ENCODE assay signal across 8 cellular contexts in genomic region chr16:73047536-73048291, GRCh38. TPM values are rescaled to one million over a fixed set of nuclear protein-coding genes. Genes with fewer than 3 reads are reported as not detected.
DNase-seq lines count a peak whose midpoint lies in the region; ATAC-seq and TF ChIP-seq lines count a peak whose summit lies in the region.

TSS of gene ZFHX3 (minus strand) at chr16:73048128. CDS start at chr16:72960145, 87,983 bp downstream.

- H3K79me2 ChIP-seq in smooth muscle cell (ENCODE audit: low read depth), result peaks cover 59% of the 10 kb centered on the region

- H3K4me1 ChIP-seq in Peyer's patch (peaks cover 0 to 55% (median 5%) of the 10 kb centered on the region in 4 donors), smooth muscle cell (ENCODE audit: low read depth) (peaks cover 39% of the 10 kb centered on the region)

- POLR2A ChIA-PET in MCF 10A (lab: Yijun Ruan, JAX), result interaction anchor here (0.5 to 4.5 kb wide), 14 partner anchors 8 to 698 kb away, joined by 3 to 31 read pairs (median 5); no protein-coding TSS in a partner anchor

- H3K27me3 ChIP-seq in Peyer's patch, result no peaks in the 10 kb centered on the region
- H3K27me3 ChIP-seq in smooth muscle cell (ENCODE audit: low read depth), result no peaks in the 10 kb centered on the region

- peak within 1 kb of the TSS; percentile 60 to 91 (median 64) for H3K4me3 ChIP-seq in Peyer's patch
- peak within 1 kb of the TSS; percentile 79 for H3K4me3 ChIP-seq in smooth muscle cell

- CTCF ChIA-PET in MCF 10A (lab: Yijun Ruan, JAX), result interaction anchor here (0.5 to 5.0 kb wide), 19 partner anchors 18 to 645 kb away, joined by 3 to 33 read pairs (median 3); no protein-coding TSS in a partner anchor

- no TSS peak for BruUV-seq in MCF 10A (replicated peaks; lab: Mats Ljungman, UMichigan)

- ATAC-seq in GM19023 (IDR thresholded peaks at IDR 0.05; ENCODE audit: unreplicated experiment) (peak; percentile 74), HG03108 (IDR thresholded peaks at IDR 0.05; ENCODE audit: unreplicated experiment) (peak; percentile 69)

- H3K9me3 ChIP-seq in Peyer's patch, result no peaks in the 10 kb centered on the region
- H3K9me3 ChIP-seq in smooth muscle cell (replicated peaks; ENCODE audit: low read depth), result no peaks in the 10 kb centered on the region

- 5% methylated on average over 19 of the region's 64 CpGs for WGBS in smooth muscle cell (ENCODE audit: low lambda C conversion rate)

- intact Hi-C loops in MCF 10A (cut with micrococcal nuclease), result loop anchor here (1.0 to 2.0 kb wide), 4 partner anchors 57 to 545 kb away; no protein-coding TSS in a partner anchor

- H3K9me3 Mint-ChIP-seq in MCF 10A (ENCODE audit: unreplicated experiment), result no peaks in the 10 kb centered on the region

- H3K4me2 ChIP-seq in smooth muscle cell, result peak within 1 kb of the TSS; percentile 91

- peaks cover 6% of the 10 kb centered on the region for H4K20me1 ChIP-seq in smooth muscle cell (ENCODE audit: low read depth)

- H3K4me1 Mint-ChIP-seq in MCF 10A (ENCODE audit: insufficient read depth, unreplicated experiment), result peaks cover 46% of the 10 kb centered on the region

- peak within 1 kb of the TSS; percentile 89 for H3K4me3 Mint-ChIP-seq in MCF 10A (ENCODE audit: unreplicated experiment)

- H3K27ac ChIP-seq in Peyer's patch, result peak within 1 kb of the TSS; percentile 70 to 90 (median 81)
- H3K27ac ChIP-seq in smooth muscle cell (ENCODE audit: low read depth), result peak within 1 kb of the TSS; percentile 82

- H3K27ac Mint-ChIP-seq in MCF 10A (ENCODE audit: low read depth, unreplicated experiment), result peak within 1 kb of the TSS; percentile 73

- H3K36me3 ChIP-seq in Peyer's patch (no peaks in the 10 kb centered on the region), smooth muscle cell (ENCODE audit: low read depth) (no peaks in the 10 kb centered on the region)

- TF ChIP-seq POLR2A in Peyer's patch (IDR thresholded peaks at IDR 0.05), result no peak

- H3K27me3 Mint-ChIP-seq in MCF 10A (ENCODE audit: insufficient read depth, unreplicated experiment), result no peaks in the 10 kb centered on the region

- peak within 1 kb of the TSS; percentile 86 for H3K9ac ChIP-seq in smooth muscle cell (ENCODE audit: low read depth)

- TF ChIP-seq CTCF in Peyer's patch (IDR thresholded peaks at IDR 0.05), result no peak
- TF ChIP-seq CTCF in MCF 10A (IDR thresholded peaks at IDR 0.05; ENCODE audit: unreplicated experiment), result peak; percentile 18
- TF ChIP-seq CTCF in smooth muscle cell (IDR thresholded peaks at IDR 0.05; ENCODE audit: borderline replicate concordance, insufficient read depth, poor library complexity, severe bottlenecking), result no peak

- H3F3A ChIP-seq in smooth muscle cell (ENCODE audit: low read depth), result peaks cover 8% of the 10 kb centered on the region

- DNase-seq in COR-L47 (lab: John Stamatoyannopoulos, UW) (peak; percentile 51), Peyer's patch (peak; percentile 49 to 82 (median 77)), MCF 10A (ENCODE audit: unreplicated experiment) (peak; percentile 75), islet precursor cell (peak; percentile 91), smooth muscle cell (lab: John Stamatoyannopoulos, UW; ENCODE audit: unreplicated experiment) (peak; percentile 33), cortex of kidney (lab: John Stamatoyannopoulos, UW) (no peak)

- H2AFZ ChIP-seq in smooth muscle cell (ENCODE audit: low read depth), result peak within 1 kb of the TSS; percentile 69

- peaks cover 4% of the 10 kb centered on the region for H3K36me3 Mint-ChIP-seq in MCF 10A (ENCODE audit: insufficient read depth, unreplicated experiment)

RNA-seq across cellular contexts. Expression of gene ZFHX3, which starts in this region (rescaled TPM):
- total RNA-seq in Peyer's patch, result 10 to 100 TPM in 3 of 4 donors, 1 to 10 TPM in 1; 6.3 to 39.6 (median 14.6) TPM
- total RNA-seq in MCF 10A (2022), result 21.1 and 27.4 TPM in 2 replicates
- total RNA-seq in smooth muscle cell, result 6.5 and 9.8 TPM in 2 replicates
- polyA plus RNA-seq in smooth muscle cell, result 3.1 and 5.0 TPM in 2 replicates
